16 cellular contexts compared by ENCODE assay signal in genomic region chr20:50728486-50728980, GRCh38. TPM values are rescaled to one million over a fixed set of nuclear protein-coding genes. Genes with fewer than 3 reads are reported as not detected.
DNase-seq lines count a peak whose midpoint lies in the region; ATAC-seq and TF ChIP-seq lines count a peak whose summit lies in the region.
"Had no signal": no experiment of that assay in that cellular context is flagged by ENCODE, and none has a peak within 500 bp of the region (broad histone marks: within the 10 kb centered on the region; RNA-seq: fewer than 3 reads in every experiment).

No MANE protein-coding gene starts in this region.

- no peak for TF ChIP-seq POLR2A in heart left ventricle (IDR thresholded peaks at IDR 0.05)

- H3K9me3 ChIP-seq in right atrium auricular region, result no peaks in the 10 kb centered on the region
- H3K9me3 ChIP-seq in heart left ventricle, result no peaks in the 10 kb centered on the region
- H3K9me3 ChIP-seq in mucosa of rectum (ENCODE audit: control insufficient read depth in 2 of 2, low read length in 2 of 2), result no peaks in the 10 kb centered on the region
- H3K9me3 ChIP-seq in tibial artery, result no peaks in the 10 kb centered on the region

- no peak for TF ChIP-seq CTCF in right atrium auricular region (IDR thresholded peaks at IDR 0.05)
- TF ChIP-seq CTCF in heart left ventricle (IDR thresholded peaks at IDR 0.05), result no peak
- no peak for TF ChIP-seq CTCF in tibial artery (IDR thresholded peaks at IDR 0.05)
- no peak for TF ChIP-seq CTCF in coronary artery (IDR thresholded peaks at IDR 0.05)

- H3K27ac ChIP-seq in right atrium auricular region, result no peak overlapping the region
- H3K27ac ChIP-seq in heart left ventricle, result no peak overlapping the region
- peak overlapping the region; percentile 69 to 83 for H3K27ac ChIP-seq in mucosa of rectum (ENCODE audit: low read depth in 2 of 2, low read length in 2 of 2)
- no peak overlapping the region for H3K27ac ChIP-seq in tibial artery
- no peak overlapping the region for H3K27ac ChIP-seq in coronary artery

- H3K27me3 ChIP-seq in right atrium auricular region, result no peaks in the 10 kb centered on the region
- H3K27me3 ChIP-seq in heart left ventricle, result peaks cover 0 to 18% (median 0%) of the 10 kb centered on the region in 9 donors
- no peaks in the 10 kb centered on the region for H3K27me3 ChIP-seq in mucosa of rectum (ENCODE audit: control insufficient read depth in 2 of 2, insufficient read depth in 2 of 2, low read length in 2 of 2)
- H3K27me3 ChIP-seq in tibial artery, result no peaks in the 10 kb centered on the region

- H3K4me3 ChIP-seq in right atrium auricular region, result no peak overlapping the region
- no peak overlapping the region for H3K4me3 ChIP-seq in heart left ventricle
- peak overlapping the region in 1 of 2 donors; percentile 7 for H3K4me3 ChIP-seq in mucosa of rectum (ENCODE audit: low read length in 2 of 2)
- H3K4me3 ChIP-seq in tibial artery, result no peak overlapping the region
- H3K4me3 ChIP-seq in coronary artery, result no peak overlapping the region

- peak; percentile 13 for DNase-seq in right atrium auricular region (ENCODE audit: low spot score)
- DNase-seq in heart left ventricle, result no peak
- DNase-seq in ecto neural progenitor cell (ENCODE audit: low spot score), result peak; percentile 12
- no peak for DNase-seq in DMS 273 treated with DMSO at 0.1 percent for 48 hours (lab: John Stamatoyannopoulos, UW)
- DNase-seq in tibial artery, result no peak
- no peak for DNase-seq in coronary artery (ENCODE audit: low spot score)
- DNase-seq: activated CD4-positive, alpha-beta T cell treated with anti-CD3 and anti-CD28 coated beads for 36 hours; activated naive CD4-positive, alpha-beta T cell treated with anti-CD3 and anti-CD28 coated beads, Interleukin-2, amount 10 ng/mL, durations not matched to agents 7 days and 5 days; CD8-positive, alpha-beta T cell; effector memory CD8-positive, alpha-beta T cell; foreskin melanocyte; NCI-H187 treated with DMSO at 0.1 percent for 48 hours; NCI-H526 treated with DMSO at 0.1 percent for 48 hours; stimulated activated naive CD8-positive, alpha-beta T cell treated with anti-CD3 and anti-CD28 coated beads, Interleukin-15, Interleukin-2, amounts not matched to agents 100 U/mL and 50 U/mL, for 24 hours had no signal

- H3K36me3 ChIP-seq in right atrium auricular region (no peaks in the 10 kb centered on the region), heart left ventricle (no peaks in the 10 kb centered on the region), mucosa of rectum (ENCODE audit: control insufficient read depth in 2 of 2, insufficient read depth in 2 of 2, low read length in 2 of 2) (no peaks in the 10 kb centered on the region), tibial artery (no peaks in the 10 kb centered on the region)

- peak overlapping the region; percentile 9 to 60 for H3K9ac ChIP-seq in mucosa of rectum (ENCODE audit: low read depth in 1 of 2, low read length in 2 of 2)

- no peak for ATAC-seq in heart left ventricle
- no peak for ATAC-seq in HG02588 (IDR thresholded peaks at IDR 0.05; ENCODE audit: unreplicated experiment)
- ATAC-seq: activated CD4-positive, alpha-beta T cell treated with anti-CD3 and anti-CD28 coated beads for 36 hours; CD8-positive, alpha-beta T cell; effector memory CD8-positive, alpha-beta T cell; stimulated activated naive CD8-positive, alpha-beta T cell treated with anti-CD3 and anti-CD28 coated beads, Interleukin-15, Interleukin-2, amounts not matched to agents 100 U/mL and 50 U/mL, for 24 hours had no signal

- 89 to 94% (median 91%) methylated on average over 4 of the region's 4 CpGs for WGBS in heart left ventricle, 4 donors

- intact Hi-C loops in heart left ventricle (cut with DNase I), result no loop called here
- intact Hi-C loops in tibial artery (cut with DNase I; ENCODE audit: low total_unique reads), result no loop called here

- H3K4me1 ChIP-seq in right atrium auricular region (peaks cover 0 to 44% of the 10 kb centered on the region in 2 donors), heart left ventricle (peaks cover 0 to 52% (median 24%) of the 10 kb centered on the region in 12 donors), mucosa of rectum (ENCODE audit: control insufficient read depth in 2 of 2, insufficient read depth in 2 of 2, low read length in 2 of 2) (peaks cover 21 to 30% of the 10 kb centered on the region in 2 donors), tibial artery (peaks cover 4 to 56% (median 39%) of the 10 kb centered on the region in 4 donors)

RNA-seq across cellular contexts. Expression of gene PARD6B, which starts 2.8 kb away (rescaled TPM):
- total RNA-seq in right atrium auricular region (1 to 10 TPM; 4.4 to 5.9 TPM), heart left ventricle (10 to 100 TPM in 1 of 9 donors, 1 to 10 TPM in 8; 2.7 to 12.2 (median 5.1) TPM)
- 1 to 10 TPM; 1.3 to 2.4 TPM for polyA plus RNA-seq in heart left ventricle

RNA-seq across cellular contexts. Expression of gene RIPOR3, which starts 37.2 kb away (rescaled TPM):
- total RNA-seq in right atrium auricular region (1 to 10 TPM; 2.9 to 4.7 TPM), heart left ventricle (10 to 100 TPM in 2 of 9 donors, 1 to 10 TPM in 7; 2.4 to 10.4 (median 4.9) TPM)
- polyA plus RNA-seq in heart left ventricle, result 10 to 100 TPM in 1 of 2 donors, 1 to 10 TPM in 1; 3.0 to 20.7 TPM
- total RNA-seq: activated CD4-positive, alpha-beta T cell treated with anti-CD3 and anti-CD28 coated beads for 36 hours; CD8-positive, alpha-beta T cell had no signal

Comparison
In these comparisons a context has a peak if more than half of its experiments do, and no peak if none do; other contexts are left out.
1. DNase-seq: peak in right atrium auricular region (single experiment) and ecto neural progenitor cell (single experiment); none in heart left ventricle (0 of 5), DMS 273 treated with DMSO at 0.1 percent for 48 hours (single experiment), tibial artery (0 of 2) and coronary artery (single experiment).
2. H3K27ac ChIP-seq: peak in mucosa of rectum (2 of 2); none in right atrium auricular region (0 of 2), heart left ventricle (0 of 12), tibial artery (0 of 2) and coronary artery (0 of 2).